In genomic region chr6:136079701-136080565, GRCh38 we compare ENCODE assay signal across 1 cellular context.
TF ChIP-seq lines count a peak whose summit lies in the region.

No MANE protein-coding gene starts in this region.

TF ChIP-seq in IMR-90, 13 proteins besides CTCF, POLR2A, EP300 and RAD21:
- TF ChIP-seq FOS (IDR thresholded peaks at IDR 0.05; ENCODE audit: low read depth, low read length), result no peak
- no peak for TF ChIP-seq MAFK (IDR thresholded peaks at IDR 0.05; ENCODE audit: low read depth, low read length)
- no peak for TF ChIP-seq CHD1 (IDR thresholded peaks at IDR 0.05; ENCODE audit: low read depth, low read length)
- no peak for TF ChIP-seq MAZ (IDR thresholded peaks at IDR 0.05; ENCODE audit: borderline replicate concordance, low read depth, low read length)
- TF ChIP-seq MXI1 (IDR thresholded peaks at IDR 0.05; ENCODE audit: borderline replicate concordance, low read depth, low read length), result no peak
- TF ChIP-seq NFE2L2 (IDR thresholded peaks at IDR 0.05; ENCODE audit: low read depth, low read length), result no peak
- no peak for TF ChIP-seq BHLHE40 (IDR thresholded peaks at IDR 0.05; ENCODE audit: low read depth, low read length)
- no peak for TF ChIP-seq RFX5 (IDR thresholded peaks at IDR 0.05; ENCODE audit: low read depth, low read length)
- TF ChIP-seq, protein P1, sequence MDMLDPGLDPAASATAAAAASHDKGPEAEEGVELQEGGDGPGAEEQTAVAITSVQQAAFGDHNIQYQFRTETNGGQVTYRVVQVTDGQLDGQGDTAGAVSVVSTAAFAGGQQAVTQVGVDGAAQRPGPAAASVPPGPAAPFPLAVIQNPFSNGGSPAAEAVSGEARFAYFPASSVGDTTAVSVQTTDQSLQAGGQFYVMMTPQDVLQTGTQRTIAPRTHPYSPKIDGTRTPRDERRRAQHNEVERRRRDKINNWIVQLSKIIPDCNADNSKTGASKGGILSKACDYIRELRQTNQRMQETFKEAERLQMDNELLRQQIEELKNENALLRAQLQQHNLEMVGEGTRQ (IDR thresholded peaks at IDR 0.05; ENCODE audit: low read depth, low read length), result no peak
- no peak for TF ChIP-seq RCOR1 (IDR thresholded peaks at IDR 0.05; ENCODE audit: insufficient replicate concordance, low read length)
- no peak for TF ChIP-seq CEBPB (IDR thresholded peaks at IDR 0.05; ENCODE audit: low read depth, low read length)
- no peak for TF ChIP-seq SMC3 (IDR thresholded peaks at IDR 0.05; ENCODE audit: low read depth, low read length)
- TF ChIP-seq, protein P2, sequence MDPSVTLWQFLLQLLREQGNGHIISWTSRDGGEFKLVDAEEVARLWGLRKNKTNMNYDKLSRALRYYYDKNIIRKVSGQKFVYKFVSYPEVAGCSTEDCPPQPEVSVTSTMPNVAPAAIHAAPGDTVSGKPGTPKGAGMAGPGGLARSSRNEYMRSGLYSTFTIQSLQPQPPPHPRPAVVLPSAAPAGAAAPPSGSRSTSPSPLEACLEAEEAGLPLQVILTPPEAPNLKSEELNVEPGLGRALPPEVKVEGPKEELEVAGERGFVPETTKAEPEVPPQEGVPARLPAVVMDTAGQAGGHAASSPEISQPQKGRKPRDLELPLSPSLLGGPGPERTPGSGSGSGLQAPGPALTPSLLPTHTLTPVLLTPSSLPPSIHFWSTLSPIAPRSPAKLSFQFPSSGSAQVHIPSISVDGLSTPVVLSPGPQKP (IDR thresholded peaks at IDR 0.05; ENCODE audit: borderline replicate concordance, low read depth, low read length), result no peak
TF ChIP-seq in IMR-90: peak in this region for 0.
